In the genomic region with DNA sequence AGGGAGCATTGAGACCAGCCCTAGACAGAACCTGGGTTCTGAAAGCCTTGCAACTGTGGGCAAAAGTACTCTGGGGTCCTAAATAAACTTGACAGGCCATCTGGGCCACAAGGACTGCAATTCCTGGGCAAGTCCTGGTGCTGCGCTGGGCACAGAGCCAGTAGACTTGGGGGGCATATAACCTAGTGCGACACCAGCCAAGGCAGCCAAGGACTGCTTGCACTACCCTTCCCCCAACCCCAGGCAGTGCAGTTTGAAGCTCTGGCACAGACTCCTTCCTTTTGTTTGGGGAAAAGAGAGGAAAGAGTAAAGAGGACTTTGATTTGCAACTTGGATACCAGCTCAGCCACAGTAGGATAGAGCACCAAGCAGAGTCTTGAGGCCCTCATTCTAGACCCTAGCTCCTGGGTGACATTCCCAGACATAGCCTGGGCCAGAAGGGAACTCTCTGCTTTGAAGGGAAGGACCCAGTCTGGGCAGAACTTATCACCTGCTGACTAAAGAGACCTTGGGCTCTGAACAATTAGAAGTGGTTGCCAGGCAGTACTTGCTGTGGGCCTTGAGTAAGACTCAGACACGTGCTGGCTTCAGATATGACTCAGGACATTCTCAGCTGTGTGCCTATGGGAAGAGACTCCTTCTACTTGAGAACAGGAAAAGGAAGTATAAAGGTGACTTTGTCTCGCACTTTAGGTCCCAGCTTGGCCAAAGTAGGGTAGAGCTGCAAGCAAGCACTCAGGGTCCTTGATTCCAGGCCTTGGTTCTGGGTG, we compare ENCODE assay signal across 17 cellular contexts.
DNase-seq lines count a peak whose midpoint lies in the region; ATAC-seq and TF ChIP-seq lines count a peak whose summit lies in the region.
"Had no signal": no experiment of that assay in that cellular context is flagged by ENCODE, and none has a peak within 500 bp of the region (broad histone marks: within the 10 kb centered on the region; RNA-seq: fewer than 3 reads in every experiment).

No MANE protein-coding gene starts in this region.

- intact Hi-C loops in MCF 10A (cut with micrococcal nuclease) (loop anchor here (5.0 kb wide), 1 partner anchor 1073 kb away; no protein-coding TSS in a partner anchor), breast epithelium (cut with DNase I; ENCODE audit: low total_unique reads) (no loop called here)

- DNase-seq in MCF 10A (ENCODE audit: unreplicated experiment): peak; percentile 46
- no peak for DNase-seq in breast epithelium (ENCODE audit: low spot score in 2 of 2)
- peak; percentile 0 for DNase-seq in RPMI7951 (ENCODE audit: low read depth)
- no peak for DNase-seq in cerebellar cortex (ENCODE audit: low spot score)
- DNase-seq in tibial nerve (ENCODE audit: low spot score in 2 of 2): no peak
- DNase-seq: activated CD8-positive, alpha-beta T cell treated with anti-CD3 and anti-CD28 coated beads, Interleukin-2, amount 10 ng/mL, durations not matched to agents 7 days and 5 days; activated naive CD4-positive, alpha-beta T cell treated with anti-CD3 and anti-CD28 coated beads, Interleukin-2, amount 50 U/mL, for 16 hours; Calu3; mesenchymal stem cell; stimulated activated CD8-positive, alpha-beta memory T cell treated with anti-CD3 and anti-CD28 coated beads, Interleukin-4, amount 100 ng/mL, for 48 hours had no signal

- peak; percentile 75 for ATAC-seq in HG02885 (IDR thresholded peaks at IDR 0.05; ENCODE audit: poor library complexity, unreplicated experiment)
- ATAC-seq in HG03521 (IDR thresholded peaks at IDR 0.05; ENCODE audit: unreplicated experiment): no peak
- no peak for ATAC-seq in HG02678 (IDR thresholded peaks at IDR 0.05; ENCODE audit: unreplicated experiment)
- ATAC-seq: activated CD8-positive, alpha-beta T cell treated with anti-CD3 and anti-CD28 coated beads, Interleukin-2, amount 10 ng/mL, durations not matched to agents 7 days and 5 days; GM23338 had no signal

- BruUV-seq in MCF 10A (replicated peaks; lab: Mats Ljungman, UMichigan): no TSS peak

- H3K4me1 ChIP-seq in breast epithelium (no peaks in the 10 kb centered on the region), tibial nerve (no peaks in the 10 kb centered on the region)
- H3K4me1 ChIP-seq: esophagus muscularis mucosa had no signal

- no peak overlapping the region for H3K27ac ChIP-seq in breast epithelium
- no peak overlapping the region for H3K27ac ChIP-seq in tibial nerve
- H3K27ac ChIP-seq: esophagus muscularis mucosa, RWPE1 had no signal

- CTCF ChIA-PET in MCF 10A (lab: Yijun Ruan, JAX): interaction anchor here (0.5 to 1.1 kb wide), 5 partner anchors 9 to 791 kb away, joined by 3 read pairs; no protein-coding TSS in a partner anchor

- no peak overlapping the region for H3K4me3 Mint-ChIP-seq in MCF 10A (ENCODE audit: unreplicated experiment)
- H3K4me3 Mint-ChIP-seq: activated CD8-positive, alpha-beta T cell treated with anti-CD3 and anti-CD28 coated beads, Interleukin-2, amount 10 ng/mL, durations not matched to agents 7 days and 5 days; central memory CD8-positive, alpha-beta T cell; GM23338 had no signal

- no peak for TF ChIP-seq EP300 in tibial nerve (IDR thresholded peaks at IDR 0.05)

- no peaks in the 10 kb centered on the region for H3K27me3 ChIP-seq in breast epithelium
- H3K27me3 ChIP-seq in tibial nerve: no peaks in the 10 kb centered on the region
- H3K27me3 ChIP-seq: esophagus muscularis mucosa had no signal

- no peaks in the 10 kb centered on the region for H3K36me3 ChIP-seq in breast epithelium
- no peaks in the 10 kb centered on the region for H3K36me3 ChIP-seq in tibial nerve
- H3K36me3 ChIP-seq: esophagus muscularis mucosa had no signal

- H3K27ac Mint-ChIP-seq in MCF 10A (ENCODE audit: low read depth, unreplicated experiment): no peak overlapping the region
- H3K27ac Mint-ChIP-seq: activated CD8-positive, alpha-beta T cell treated with anti-CD3 and anti-CD28 coated beads, Interleukin-2, amount 10 ng/mL, durations not matched to agents 7 days and 5 days; GM23338 had no signal

- 75 to 88% methylated on average over 3 to 4 of the region's 4 CpGs for WGBS in tibial nerve, 2 donors

- H3K9me3 ChIP-seq in breast epithelium (no peaks in the 10 kb centered on the region), tibial nerve (no peaks in the 10 kb centered on the region)
- H3K9me3 ChIP-seq: esophagus muscularis mucosa had no signal

- H3K4me1 Mint-ChIP-seq in MCF 10A (ENCODE audit: insufficient read depth, unreplicated experiment): no peaks in the 10 kb centered on the region
- H3K4me1 Mint-ChIP-seq: central memory CD8-positive, alpha-beta T cell; GM23338 had no signal

- no peaks in the 10 kb centered on the region for H3K27me3 Mint-ChIP-seq in MCF 10A (ENCODE audit: insufficient read depth, unreplicated experiment)
- H3K27me3 Mint-ChIP-seq: central memory CD8-positive, alpha-beta T cell had no signal

- H3K9me3 Mint-ChIP-seq in MCF 10A (ENCODE audit: unreplicated experiment): peaks cover 8% of the 10 kb centered on the region
- H3K9me3 Mint-ChIP-seq: central memory CD8-positive, alpha-beta T cell; GM23338 had no signal

- TF ChIP-seq POLR2A in breast epithelium (IDR thresholded peaks at IDR 0.05) (no peak), tibial nerve (IDR thresholded peaks at IDR 0.05) (no peak)

- H3K36me3 Mint-ChIP-seq in MCF 10A (ENCODE audit: insufficient read depth, unreplicated experiment): peaks cover 6% of the 10 kb centered on the region

- no peak for TF ChIP-seq CTCF in MCF 10A (IDR thresholded peaks at IDR 0.05; ENCODE audit: unreplicated experiment)
- no peak for TF ChIP-seq CTCF in breast epithelium (IDR thresholded peaks at IDR 0.05)
- TF ChIP-seq CTCF in tibial nerve (IDR thresholded peaks at IDR 0.05): no peak

- H3K4me3 ChIP-seq in breast epithelium (no peak overlapping the region), tibial nerve (no peak overlapping the region)
- H3K4me3 ChIP-seq: esophagus muscularis mucosa, GM23338 had no signal

- POLR2A ChIA-PET in MCF 10A (lab: Yijun Ruan, JAX): no interaction called here

Comparison
In these comparisons a context has a peak if more than half of its experiments do, and no peak if none do; other contexts are left out.
1. DNase-seq: peak in MCF 10A (single experiment) and RPMI7951 (single experiment); none in breast epithelium (0 of 2), cerebellar cortex (single experiment) and tibial nerve (0 of 2).